8 cellular contexts compared by ENCODE assay signal in the genomic region with DNA sequence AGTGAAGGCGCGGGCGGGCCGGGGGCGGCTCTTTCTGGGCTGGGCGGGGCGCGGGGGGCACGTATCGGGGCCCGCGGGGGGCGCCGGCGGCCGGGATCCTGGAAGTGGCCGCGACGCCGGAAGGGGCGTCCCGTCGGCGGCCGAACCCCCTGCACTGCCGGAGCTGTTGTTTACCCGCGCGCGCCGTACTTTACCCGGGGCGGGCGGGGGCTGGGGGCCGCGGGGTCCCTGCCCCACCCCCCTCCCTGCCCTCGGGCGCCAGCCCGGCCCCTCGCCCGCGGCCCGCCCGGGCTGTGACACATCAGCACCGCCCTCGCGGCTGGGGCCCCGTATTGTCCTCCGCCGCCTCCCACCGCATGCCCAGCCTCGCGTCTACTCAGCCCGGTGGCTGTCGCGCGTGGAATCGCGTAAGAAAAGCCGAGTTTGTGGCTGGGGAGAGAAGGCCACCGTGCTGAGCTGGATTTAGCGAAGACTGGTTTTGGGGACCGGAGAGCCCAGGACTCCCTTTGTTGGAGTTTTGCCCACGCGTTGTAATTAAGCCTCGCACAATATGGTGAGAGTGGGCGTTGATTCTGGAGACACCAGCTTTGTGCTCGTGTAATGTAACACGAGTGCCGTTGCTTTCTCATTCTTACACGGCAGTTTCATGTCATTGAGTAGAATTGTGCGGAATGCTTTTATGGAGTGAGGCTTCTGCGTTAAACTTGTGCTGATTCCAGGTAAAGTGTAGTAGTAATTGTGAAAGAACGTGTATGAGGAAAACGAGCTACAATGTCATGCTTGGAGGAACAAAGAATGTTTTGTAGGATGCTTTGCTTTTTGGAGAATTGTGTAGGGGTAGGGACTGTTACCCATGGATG. TPM values are rescaled to one million over a fixed set of nuclear protein-coding genes. Genes with fewer than 3 reads are reported as not detected.
DNase-seq lines count a peak whose midpoint lies in the region; ATAC-seq and TF ChIP-seq lines count a peak whose summit lies in the region.

No MANE protein-coding gene starts in this region.

- peaks cover 57% of the 10 kb centered on the region for H3K4me1 ChIP-seq in DOHH2 (ENCODE audit: control insufficient read depth, low read length)

- DNase-seq in H4 (ENCODE audit: low spot score): peak; percentile 43
- DNase-seq in MV-4-11 (lab: John Stamatoyannopoulos, UW): peak; percentile 48
- peak; percentile 67 for DNase-seq in central memory CD4-positive, alpha-beta T cell
- peak; percentile 52 for DNase-seq in kidney glomerular epithelial cell (lab: John Stamatoyannopoulos, UW)
- DNase-seq in stimulated activated CD4-positive, alpha-beta T cell treated with anti-CD3 and anti-CD28 coated beads, Interleukin-15, amount 100 ng/mL, for 24 hours: peak; percentile 79
- DNase-seq in DMS153 treated with DMSO at 0.1 percent for 48 hours (lab: John Stamatoyannopoulos, UW; ENCODE audit: unreplicated experiment): no peak

- peaks cover 52% of the 10 kb centered on the region for H3K79me2 ChIP-seq in DOHH2 (ENCODE audit: control insufficient read depth, low read length)

- no peaks in the 10 kb centered on the region for H3K9me3 ChIP-seq in DOHH2 (ENCODE audit: control insufficient read depth, insufficient read depth, low read length)

- no peaks in the 10 kb centered on the region for H3K9me2 ChIP-seq in DOHH2 (replicated peaks; ENCODE audit: control insufficient read depth, low read length)

- ATAC-seq in activated CD4-positive, CD25-positive, alpha-beta regulatory T cell treated with anti-CD3 and anti-CD28 coated beads, Interleukin-2, amount 50 U/mL, for 24 hours: peak; percentile 48 to 59

- H3K27me3 ChIP-seq in DOHH2 (ENCODE audit: control insufficient read depth, low read length): no peaks in the 10 kb centered on the region

- peak overlapping the region; percentile 87 for H3K4me2 ChIP-seq in DOHH2 (ENCODE audit: low read length)

- no peak for TF ChIP-seq CTCF in DOHH2 (IDR thresholded peaks at IDR 0.05; ENCODE audit: low read depth, low read length, poor library complexity, severe bottlenecking)

- peak overlapping the region; percentile 56 for H3K27ac ChIP-seq in DOHH2 (ENCODE audit: low read depth, low read length)

- peaks cover 4% of the 10 kb centered on the region; the same call in 1 of the 2 replicates for H3K36me3 ChIP-seq in DOHH2 (ENCODE audit: control insufficient read depth, low read length)

- peaks cover 7% of the 10 kb centered on the region; the same call in 1 of the 2 replicates for H4K20me1 ChIP-seq in DOHH2 (ENCODE audit: control insufficient read depth, insufficient read depth, low read depth, low read length)

- peaks cover 10% of the 10 kb centered on the region; the same call in 1 of the 2 replicates for H3F3A ChIP-seq in DOHH2 (ENCODE audit: control insufficient read depth, insufficient read depth)

- peak overlapping the region; percentile 98 for H3K4me3 ChIP-seq in DOHH2 (ENCODE audit: low read length)

RNA-seq across cellular contexts. Expression of gene BACH1, which starts 0.6 kb away (rescaled TPM):
- 30.3 and 40.4 TPM in 2 replicates for total RNA-seq in H4 (2014; rRNA removed; shearing (Covaris generic))
